Comparison of ENCODE assay signal across 26 cellular contexts in genomic region chr2:151945602-151946001, GRCh38.
"Had no signal": no experiment of that assay in that cellular context is flagged by ENCODE, and none has a peak within 500 bp of the region (broad histone marks: within the 10 kb centered on the region; RNA-seq: fewer than 3 reads in every experiment).

No MANE protein-coding gene starts in this region.

- H3K4me1 Mint-ChIP-seq: stimulated activated effector memory CD8-positive, alpha-beta T cell treated with anti-CD3 and anti-CD28 coated beads, Interleukin-12 subunit alpha, Interleukin-12 subunit beta, amount 100 ng/mL, for 72 hours had no signal

- H3K36me3 Mint-ChIP-seq: stimulated activated effector memory CD8-positive, alpha-beta T cell treated with anti-CD3 and anti-CD28 coated beads, Interleukin-12 subunit alpha, Interleukin-12 subunit beta, amount 100 ng/mL, for 72 hours had no signal

- DNase-seq: hypothalamus; immature natural killer cell; left ventricle myocardium inferior; midbrain; mucosa of descending colon; naive thymus-derived CD4-positive, alpha-beta T cell; ovary; stimulated activated CD4-positive, alpha-beta T cell treated with anti-CD3 and anti-CD28 coated beads, Interleukin-12 subunit alpha, Interleukin-12 subunit beta, amount 100 ng/mL, for 4 hours; stimulated activated CD4-positive, alpha-beta T cell treated with anti-CD3 and anti-CD28 coated beads, Interleukin-15, amount 100 ng/mL, for 24 hours; stimulated activated CD4-positive, alpha-beta T cell treated with anti-CD3 and anti-CD28 coated beads, Interleukin-2, amount 100 ng/mL, for 24 hours; stimulated activated CD4-positive, alpha-beta T cell treated with anti-CD3 and anti-CD28 coated beads, Interleukin-4, amount 100 ng/mL, for 1 hour; stimulated activated naive CD4-positive, alpha-beta T cell; tibial artery; trophoblast cell; upper lobe of right lung had no signal

- H3K27ac Mint-ChIP-seq: immature natural killer cell; memory B cell; naive thymus-derived CD4-positive, alpha-beta T cell; natural killer cell treated with Interleukin-12 subunit alpha and Interleukin-12 subunit beta and Interleukin-15 and Interleukin-18, amount 100 ng/mL, for 72 hours; progenitor cell of endocrine pancreas; stimulated activated effector memory CD8-positive, alpha-beta T cell treated with anti-CD3 and anti-CD28 coated beads, Interleukin-12 subunit alpha, Interleukin-12 subunit beta, amount 100 ng/mL, for 72 hours; stimulated activated naive CD8-positive, alpha-beta T cell treated with anti-CD3 and anti-CD28 coated beads, Interleukin-15, Interleukin-2, amounts not matched to agents 100 ng/mL and 50 ng/mL, for 24 hours had no signal

- H3K27ac ChIP-seq: left ventricle myocardium inferior, ovary, right atrium auricular region, upper lobe of right lung had no signal

- H3K4me3 Mint-ChIP-seq: immature natural killer cell; memory B cell; naive thymus-derived CD4-positive, alpha-beta T cell; natural killer cell treated with Interleukin-12 subunit alpha and Interleukin-12 subunit beta and Interleukin-15 and Interleukin-18, amount 100 ng/mL, for 72 hours; stimulated activated effector memory CD8-positive, alpha-beta T cell treated with anti-CD3 and anti-CD28 coated beads, Interleukin-12 subunit alpha, Interleukin-12 subunit beta, amount 100 ng/mL, for 72 hours; stimulated activated naive CD8-positive, alpha-beta T cell treated with anti-CD3 and anti-CD28 coated beads, Interleukin-15, Interleukin-2, amounts not matched to agents 100 ng/mL and 50 ng/mL, for 24 hours had no signal

- H3K36me3 ChIP-seq: left ventricle myocardium inferior, ovary, right atrium auricular region, suprapubic skin, thoracic aorta, tibial artery, upper lobe of right lung had no signal

- H3K27me3 ChIP-seq: ovary, right atrium auricular region, suprapubic skin, tibial artery, upper lobe of right lung had no signal

- H3K4me3 ChIP-seq: left ventricle myocardium inferior, lung, mucosa of descending colon, ovary, right atrium auricular region, skin epidermis, suprapubic skin, thoracic aorta, tibial artery, upper lobe of right lung had no signal

- H3K27me3 Mint-ChIP-seq: progenitor cell of endocrine pancreas had no signal

- ATAC-seq: mucosa of descending colon; naive thymus-derived CD4-positive, alpha-beta T cell; natural killer cell treated with Interleukin-12 subunit alpha and Interleukin-12 subunit beta and Interleukin-15 and Interleukin-18, amount 100 ng/mL, for 72 hours; sciatic nerve; stimulated activated effector memory CD8-positive, alpha-beta T cell treated with anti-CD3 and anti-CD28 coated beads, Interleukin-12 subunit alpha, Interleukin-12 subunit beta, amount 100 ng/mL, for 72 hours; upper lobe of right lung had no signal

- H3K9me3 ChIP-seq: ovary, right atrium auricular region, suprapubic skin, thoracic aorta, upper lobe of right lung had no signal
